ENCODE assay signal across 8 cellular contexts in genomic region chrX:39149761-39150160, GRCh38.
A peak's percentile ranks its signal among the peaks of the same experiment; 100 is the strongest.
DNase-seq lines count a peak whose midpoint lies in the region; ATAC-seq and TF ChIP-seq lines count a peak whose summit lies in the region.

No MANE protein-coding gene starts in this region.

- no peak overlapping the region for H3K27ac ChIP-seq in lung (ENCODE audit: low read depth in 1 of 2, low read length in 1 of 2)

- peaks cover 0 to 6% of the 10 kb centered on the region in 2 donors for H3K4me1 ChIP-seq in lung (ENCODE audit: control insufficient read depth in 2 of 2, insufficient read depth in 2 of 2, low read length in 2 of 2)

- WGBS in lung, 2 donors: 18 to 31% methylated on average over 8 of the region's 8 CpGs

- ATAC-seq in lung (ENCODE audit: insufficient read depth, low FRiP score) (no peak), HG03457 (IDR thresholded peaks at IDR 0.05; ENCODE audit: unreplicated experiment) (no peak), GM21528 (IDR thresholded peaks at IDR 0.05; ENCODE audit: low FRiP score, unreplicated experiment) (no peak)

- no peaks in the 10 kb centered on the region for H3K36me3 ChIP-seq in lung (ENCODE audit: control insufficient read depth in 2 of 2, insufficient read depth in 2 of 2, low read length in 2 of 2)

- no peaks in the 10 kb centered on the region for H3K9me3 ChIP-seq in lung (ENCODE audit: control insufficient read depth in 2 of 2, insufficient read depth in 1 of 2, low read length in 1 of 2)

- DNase-seq in GM10266 (ENCODE audit: extremely low spot score) (peak; percentile 18), NCI-H1092 treated with DMSO at 0.1 percent for 48 hours (lab: John Stamatoyannopoulos, UW) (peak; percentile 85), dermis blood vessel endothelial cell (peak; percentile 50), lung (ENCODE audit: low spot score) (peak; percentile 65)
- peak; percentile 8 for DNase-seq in activated CD4-positive, CD25-positive, alpha-beta regulatory T cell treated with anti-CD3 and anti-CD28 coated beads, Interleukin-2, amount 50 U/mL, for 16 hours (ENCODE audit: low read depth, low spot score)
- DNase-seq in stimulated activated CD8-positive, alpha-beta memory T cell treated with anti-CD3 and anti-CD28 coated beads, Interleukin-4, amount 100 ng/mL, for 24 hours (ENCODE audit: low read depth): peak; percentile 44

- TF ChIP-seq CTCF in GM10266 (IDR thresholded peaks at IDR 0.05; ENCODE audit: control insufficient read depth, insufficient read depth, low read depth, missing control alignments) (peak; percentile 73), lung (IDR thresholded peaks at IDR 0.05; ENCODE audit: control extremely low read depth, extremely low read depth) (peak; percentile 50)

- no peak overlapping the region for H3K4me3 ChIP-seq in lung

- H3K27me3 ChIP-seq in lung (ENCODE audit: control insufficient read depth, insufficient read depth): peaks cover 6% of the 10 kb centered on the region

Comparison
In these comparisons a context has a peak if more than half of its experiments do, and no peak if none do; other contexts are left out.
1. DNase-seq: peak in every context shown above with its lines; median percentile 85 in NCI-H1092 treated with DMSO at 0.1 percent for 48 hours; 65 in lung; 50 in dermis blood vessel endothelial cell; 44 in stimulated activated CD8-positive, alpha-beta memory T cell treated with anti-CD3 and anti-CD28 coated beads, Interleukin-4, amount 100 ng/mL, for 24 hours; 18 in GM10266; 8 in activated CD4-positive, CD25-positive, alpha-beta regulatory T cell treated with anti-CD3 and anti-CD28 coated beads, Interleukin-2, amount 50 U/mL, for 16 hours.